Comparison of ENCODE assay signal across 8 cellular contexts in genomic region chr2:54680397-54681032, GRCh38. TPM values are rescaled to one million over a fixed set of nuclear protein-coding genes. Genes with fewer than 3 reads are reported as not detected.
DNase-seq lines count a peak whose midpoint lies in the region; ATAC-seq and TF ChIP-seq lines count a peak whose summit lies in the region.

No MANE protein-coding gene starts in this region.

- DNase-seq in activated T-cell treated with anti-CD3 and anti-CD28 coated beads for 48 hours (ENCODE audit: low read depth): peak; percentile 18
- DNase-seq in activated T-cell treated with anti-CD3 and anti-CD28 coated beads, Interleukin-2, amount 50 U/mL, for 1 hour: no peak
- peak; percentile 29 for DNase-seq in activated CD4-positive, alpha-beta T cell treated with anti-CD3 and anti-CD28 coated beads, Interleukin-2, amount 10 ng/mL, durations not matched to agents 7 days and 5 days
- DNase-seq in stimulated activated CD4-positive, alpha-beta T cell treated with anti-CD3 and anti-CD28 coated beads, Interleukin-15, amount 100 ng/mL, for 24 hours: peak; percentile 63
- DNase-seq in ecto neural progenitor cell (ENCODE audit: low spot score): no peak
- no peak for DNase-seq in Calu3
- DNase-seq in HPDE6-E6E7 (ENCODE audit: extremely low spot score): no peak

- H3K4me1 Mint-ChIP-seq in activated CD4-positive, alpha-beta T cell treated with anti-CD3 and anti-CD28 coated beads, Interleukin-2, amount 10 ng/mL, durations not matched to agents 7 days and 5 days: peaks cover 39% of the 10 kb centered on the region
- peaks cover 15% of the 10 kb centered on the region for H3K4me1 Mint-ChIP-seq in Calu3 (ENCODE audit: low read depth, unreplicated experiment)

- peaks cover 4% of the 10 kb centered on the region for H3K9me3 Mint-ChIP-seq in activated CD4-positive, alpha-beta T cell treated with anti-CD3 and anti-CD28 coated beads, Interleukin-2, amount 10 ng/mL, durations not matched to agents 7 days and 5 days
- H3K9me3 Mint-ChIP-seq in Calu3 (ENCODE audit: low read depth, unreplicated experiment): no peaks in the 10 kb centered on the region

- peak overlapping the region; percentile 55 for H3K4me3 Mint-ChIP-seq in activated CD4-positive, alpha-beta T cell treated with anti-CD3 and anti-CD28 coated beads, Interleukin-2, amount 10 ng/mL, durations not matched to agents 7 days and 5 days
- H3K4me3 Mint-ChIP-seq in Calu3 (ENCODE audit: low read depth, unreplicated experiment): no peak overlapping the region

- intact Hi-C loops in Calu3 (cut with micrococcal nuclease; ENCODE audit: unreplicated experiment): no loop called here

- H3K27me3 Mint-ChIP-seq in activated CD4-positive, alpha-beta T cell treated with anti-CD3 and anti-CD28 coated beads, Interleukin-2, amount 10 ng/mL, durations not matched to agents 7 days and 5 days: peaks cover 40% of the 10 kb centered on the region
- no peaks in the 10 kb centered on the region for H3K27me3 Mint-ChIP-seq in Calu3 (ENCODE audit: unreplicated experiment)

- CTCF ChIA-PET in activated CD4-positive, alpha-beta T cell treated with anti-CD3 and anti-CD28 coated beads, Interleukin-2, amount 10 ng/mL, durations not matched to agents 7 days and 5 days (lab: Charles Lee): interaction anchor here (0.6 to 1.7 kb wide), 8 partner anchors 11 to 1046 kb away, joined by 3 to 6 read pairs (median 4); no protein-coding TSS in a partner anchor
- CTCF ChIA-PET in Calu3 (lab: Charles Lee): interaction anchor here (0.7 to 1.1 kb wide), 3 partner anchors 24 to 328 kb away, joined by 3 to 8 read pairs (median 4); no protein-coding TSS in a partner anchor

- H3K27ac Mint-ChIP-seq in activated CD4-positive, alpha-beta T cell treated with anti-CD3 and anti-CD28 coated beads, Interleukin-2, amount 10 ng/mL, durations not matched to agents 7 days and 5 days: peak overlapping the region; percentile 34
- no peak overlapping the region for H3K27ac Mint-ChIP-seq in Calu3 (ENCODE audit: unreplicated experiment)

- no peaks in the 10 kb centered on the region for H3K36me3 Mint-ChIP-seq in activated CD4-positive, alpha-beta T cell treated with anti-CD3 and anti-CD28 coated beads, Interleukin-2, amount 10 ng/mL, durations not matched to agents 7 days and 5 days (ENCODE audit: low read depth)
- peaks cover 7% of the 10 kb centered on the region for H3K36me3 Mint-ChIP-seq in Calu3 (ENCODE audit: insufficient read depth, unreplicated experiment)

- no peak for TF ChIP-seq CTCF in Calu3 (IDR thresholded peaks at IDR 0.05; ENCODE audit: unreplicated experiment)

- BruUV-seq in Calu3 (replicated peaks; lab: Mats Ljungman, UMichigan): no TSS peak

- POLR2A ChIA-PET in activated CD4-positive, alpha-beta T cell treated with anti-CD3 and anti-CD28 coated beads, Interleukin-2, amount 10 ng/mL, durations not matched to agents 7 days and 5 days (lab: Charles Lee): no interaction called here

- peak; percentile 86 for ATAC-seq in HG03039 (IDR thresholded peaks at IDR 0.05; ENCODE audit: unreplicated experiment)

RNA-seq across cellular contexts. Expression of gene EML6, which starts 42.9 kb away (rescaled TPM):
- 1 to 10 TPM in 1 of 2 experiments, under 1 TPM in 1; 0.96 to 1.2 TPM for total RNA-seq in activated CD4-positive, alpha-beta T cell treated with anti-CD3 and anti-CD28 coated beads, Interleukin-2, amount 10 ng/mL, durations not matched to agents 7 days and 5 days
- total RNA-seq in Calu3 (2022): 0.45 and 1.1 TPM in 2 replicates

Comparison
In these comparisons a context has a peak if more than half of its experiments do, and no peak if none do; other contexts are left out.
1. DNase-seq: peak in activated T-cell treated with anti-CD3 and anti-CD28 coated beads for 48 hours (single experiment), activated CD4-positive, alpha-beta T cell treated with anti-CD3 and anti-CD28 coated beads, Interleukin-2, amount 10 ng/mL, durations not matched to agents 7 days and 5 days (single experiment) and stimulated activated CD4-positive, alpha-beta T cell treated with anti-CD3 and anti-CD28 coated beads, Interleukin-15, amount 100 ng/mL, for 24 hours (single experiment); none in activated T-cell treated with anti-CD3 and anti-CD28 coated beads, Interleukin-2, amount 50 U/mL, for 1 hour (single experiment), ecto neural progenitor cell (single experiment), Calu3 (single experiment) and HPDE6-E6E7 (single experiment).